In genomic region chr4:48836658-48837057, GRCh38 we compare ENCODE assay signal across 9 cellular contexts.
"Had no signal": no experiment of that assay in that cellular context is flagged by ENCODE, and none has a peak within 500 bp of the region (broad histone marks: within the 10 kb centered on the region; RNA-seq: fewer than 3 reads in every experiment).

No MANE protein-coding gene starts in this region.

- H3K27ac Mint-ChIP-seq: HFFc6, IgD-negative memory B cell had no signal

- H3K9me3 ChIP-seq: HAP-1 had no signal

- H3K27ac ChIP-seq: GM23248, HL-60 had no signal

- ATAC-seq: HCT116 had no signal

- H3K4me3 Mint-ChIP-seq: HFFc6 had no signal

- H3K9ac ChIP-seq: GM23248 had no signal

- H3K9me3 Mint-ChIP-seq: HFFc6, IgD-negative memory B cell had no signal

- DNase-seq: GM23248, GOT3, H7, HFFc6, KG1 had no signal

- H3K4me3 ChIP-seq: GM23248, HAP-1 had no signal

- H2AFZ ChIP-seq: GM23248 had no signal

- H3K27me3 Mint-ChIP-seq: IgD-negative memory B cell had no signal
